16 cellular contexts compared by ENCODE assay signal in the genomic region with DNA sequence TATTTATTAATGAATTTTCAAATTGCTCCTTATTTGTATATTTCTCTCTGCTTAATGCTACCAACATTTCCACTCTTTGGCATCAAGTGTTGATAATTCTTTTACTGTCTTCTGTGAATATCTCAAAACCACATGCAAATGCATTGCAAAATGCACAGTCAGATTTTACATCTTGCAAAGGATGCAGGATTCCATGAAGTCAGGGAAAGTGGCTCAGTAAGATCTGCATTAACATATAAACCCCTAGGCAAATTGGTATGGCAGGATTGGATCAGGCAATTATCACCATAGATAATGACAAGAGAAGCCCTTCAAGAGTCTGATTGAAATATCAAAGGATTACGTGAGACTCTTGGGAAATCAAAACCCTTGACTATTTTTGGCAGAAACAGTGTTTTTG.
A peak's percentile ranks its signal among the peaks of the same experiment; 100 is the strongest.
DNase-seq lines count a peak whose midpoint lies in the region; ATAC-seq and TF ChIP-seq lines count a peak whose summit lies in the region.
"Had no signal": no experiment of that assay in that cellular context is flagged by ENCODE, and none has a peak within 500 bp of the region (broad histone marks: within the 10 kb centered on the region; RNA-seq: fewer than 3 reads in every experiment).

No MANE protein-coding gene starts in this region.

- no peaks in the 10 kb centered on the region for H3K4me1 ChIP-seq in mammary epithelial cell (ENCODE audit: insufficient read depth, low read length)
- H3K4me1 ChIP-seq in mesendoderm (ENCODE audit: control insufficient read depth, low read depth, low read length), result peaks cover 2% of the 10 kb centered on the region
- H3K4me1 ChIP-seq: BLaER1, Caco-2 had no signal

- H2AFZ ChIP-seq in mammary epithelial cell (ENCODE audit: low read depth, low read length), result no peak overlapping the region
- H2AFZ ChIP-seq: GM23248 had no signal

- H3K79me2 ChIP-seq in mammary epithelial cell (ENCODE audit: insufficient read depth, low read length) (no peaks in the 10 kb centered on the region), mesendoderm (ENCODE audit: control insufficient read depth, insufficient read depth, low read length) (no peaks in the 10 kb centered on the region)

- H3K27ac ChIP-seq in mammary epithelial cell (ENCODE audit: insufficient read depth, low read depth, low read length) (no peak overlapping the region), dorsolateral prefrontal cortex (peak overlapping the region in 42 of 59 donors; percentile 1 to 80 (median 42)), mesendoderm (ENCODE audit: low read depth, low read length) (no peak overlapping the region), substantia nigra (ENCODE audit: low read depth, low read length, poor library complexity, severe bottlenecking) (peak overlapping the region; percentile 10)
- H3K27ac ChIP-seq: BLaER1, GM23248 had no signal

- H3K4ac ChIP-seq in mesendoderm (ENCODE audit: low read depth, low read length), result no peak overlapping the region

- DNase-seq in MCF 10A (ENCODE audit: unreplicated experiment), result peak; percentile 8
- no peak for DNase-seq in mammary epithelial cell
- DNase-seq in dorsolateral prefrontal cortex, result no peak
- peak; percentile 82 for DNase-seq in mesendoderm
- DNase-seq in substantia nigra (lab: John Stamatoyannopoulos, UW), result no peak
- no peak for DNase-seq in EL
- DNase-seq in activated CD4-positive, alpha-beta T cell treated with anti-CD3 and anti-CD28 coated beads for 1 hour, result no peak
- DNase-seq: AML-193; Caco-2; CD8-positive, alpha-beta memory T cell; DND-41; GF-D8 had no signal

- no peak overlapping the region for H2BK15ac ChIP-seq in mesendoderm (replicated peaks; ENCODE audit: low read depth)

- no peak overlapping the region for H3K4me2 ChIP-seq in mammary epithelial cell (ENCODE audit: insufficient read depth, low read depth, low read length)
- no peak overlapping the region for H3K4me2 ChIP-seq in mesendoderm (ENCODE audit: low read length)
- H3K4me2 ChIP-seq: BLaER1 had no signal

- H3K4me3 ChIP-seq in mammary epithelial cell (replicated peaks in 1 of 3; ENCODE audit: insufficient read depth in 1 of 3, low read depth in 2 of 3, low read length in 3 of 3) (no peak overlapping the region), dorsolateral prefrontal cortex (no peak overlapping the region), mesendoderm (ENCODE audit: low read length) (no peak overlapping the region)
- H3K4me3 ChIP-seq: BLaER1, GM23248 had no signal

- ATAC-seq in HG03175 (IDR thresholded peaks at IDR 0.05; ENCODE audit: unreplicated experiment), result no peak

- H3K56ac ChIP-seq in mesendoderm (ENCODE audit: low read length), result no peak overlapping the region

- TF ChIP-seq CTCF in MCF 10A (IDR thresholded peaks at IDR 0.05; ENCODE audit: unreplicated experiment), result no peak
- TF ChIP-seq CTCF in mammary epithelial cell (conservative IDR thresholded peaks at IDR 0.05 in 1 of 2, IDR thresholded peaks at IDR 0.05 in 1 of 2; ENCODE audit: extremely low read depth in 1 of 2, insufficient read depth in 1 of 2, low read depth in 1 of 2, low read length in 2 of 2), result no peak
- TF ChIP-seq CTCF in dorsolateral prefrontal cortex (IDR thresholded peaks at IDR 0.05 in 54 of 56, conservative IDR thresholded peaks at IDR 0.05 in 2 of 56; ENCODE audit: low read depth in 1 of 56, partially characterized antibody in 56 of 56), result no peak

- H3K4me3 Mint-ChIP-seq in MCF 10A (ENCODE audit: unreplicated experiment), result no peak overlapping the region
- H3K4me3 Mint-ChIP-seq: CD8-positive, alpha-beta memory T cell; IgD-negative memory B cell had no signal

- H3K27me3 Mint-ChIP-seq in MCF 10A (ENCODE audit: insufficient read depth, unreplicated experiment), result no peaks in the 10 kb centered on the region
- H3K27me3 Mint-ChIP-seq: CD8-positive, alpha-beta memory T cell; IgD-negative memory B cell had no signal

- H3K36me3 ChIP-seq in mammary epithelial cell (ENCODE audit: insufficient read depth, low read length) (no peaks in the 10 kb centered on the region), mesendoderm (ENCODE audit: control insufficient read depth, insufficient read depth, low read length) (no peaks in the 10 kb centered on the region)
- H3K36me3 ChIP-seq: BLaER1 had no signal

- H4K5ac ChIP-seq in mesendoderm (ENCODE audit: low read length), result no peak overlapping the region

- no peak overlapping the region for H2AK5ac ChIP-seq in mesendoderm (ENCODE audit: low read length)

- dilution Hi-C loops in mammary epithelial cell (cut with HindIII; ENCODE audit: low sequenced_read_pairs), result no loop called here

- intact Hi-C loops in MCF 10A (cut with micrococcal nuclease), result no loop called here
- intact Hi-C loops in mammary epithelial cell (cut with micrococcal nuclease), result no loop called here
- intact Hi-C loops in dorsolateral prefrontal cortex (cut with DNase I), result loop anchor here in 1 of 2 donors (5.0 kb wide), 2 partner anchors 70 to 230 kb away; a partner anchor contains a TSS

- no peak overlapping the region for H4K8ac ChIP-seq in mesendoderm (ENCODE audit: low read depth, low read length)

- H3K36me3 Mint-ChIP-seq in MCF 10A (ENCODE audit: insufficient read depth, unreplicated experiment), result no peaks in the 10 kb centered on the region

- no peaks in the 10 kb centered on the region for H3K9me3 Mint-ChIP-seq in MCF 10A (ENCODE audit: unreplicated experiment)
- H3K9me3 Mint-ChIP-seq: CD8-positive, alpha-beta memory T cell; IgD-negative memory B cell had no signal

- H3K4me1 Mint-ChIP-seq in MCF 10A (ENCODE audit: insufficient read depth, unreplicated experiment), result no peaks in the 10 kb centered on the region
- H3K4me1 Mint-ChIP-seq: CD8-positive, alpha-beta memory T cell; IgD-negative memory B cell had no signal

- no peak overlapping the region for H2BK5ac ChIP-seq in mesendoderm (ENCODE audit: low read length)

- in situ Hi-C loops in mammary epithelial cell (cut with MboI; ENCODE audit: low sequenced_read_pairs in 2 of 2), result no loop called here

- no peak overlapping the region for H3K23ac ChIP-seq in mesendoderm (ENCODE audit: low read length)

- CTCF ChIA-PET in MCF 10A (lab: Yijun Ruan, JAX), result no interaction called here
- CTCF ChIA-PET in mammary epithelial cell (lab: Charles Lee; ENCODE audit: low non-redundant PET), result no interaction called here

- no peak overlapping the region for H2BK120ac ChIP-seq in mesendoderm (ENCODE audit: low read depth, low read length)

- POLR2A ChIA-PET in MCF 10A (lab: Yijun Ruan, JAX), result interaction anchor here (0.6 kb wide), 1 partner anchor 353 kb away, joined by 3 read pairs; no protein-coding TSS in a partner anchor

- H3K9ac ChIP-seq in mammary epithelial cell (ENCODE audit: insufficient read depth, low read length) (no peak overlapping the region), mesendoderm (ENCODE audit: low read length) (no peak overlapping the region)
- H3K9ac ChIP-seq: BLaER1, GM23248 had no signal

- H3K9me3 ChIP-seq in mammary epithelial cell (replicated peaks; ENCODE audit: insufficient read depth, low read length), result no peaks in the 10 kb centered on the region
- H3K9me3 ChIP-seq: BLaER1, Caco-2 had no signal

- 100% methylated on average over 1 of the region's 1 CpG for WGBS in mammary epithelial cell (ENCODE audit: low coverage, missing lambda C conversion rate)
- no CpG with 5 or more reads among the region's 1 CpG for WGBS in mesendoderm (ENCODE audit: extremely low coverage, insufficient coverage, low lambda C conversion rate)

- no peak overlapping the region for H3K27ac Mint-ChIP-seq in MCF 10A (ENCODE audit: low read depth, unreplicated experiment)
- H3K27ac Mint-ChIP-seq: CD8-positive, alpha-beta memory T cell; IgD-negative memory B cell had no signal

- H4K20me1 ChIP-seq in mammary epithelial cell (ENCODE audit: insufficient read depth, low read length), result no peaks in the 10 kb centered on the region
- H4K20me1 ChIP-seq: BLaER1 had no signal

- H3K79me1 ChIP-seq in mesendoderm (ENCODE audit: low read length), result no peaks in the 10 kb centered on the region

- BruUV-seq in MCF 10A (replicated peaks; lab: Mats Ljungman, UMichigan) (no TSS peak), mammary epithelial cell (replicated peaks; lab: Mats Ljungman, UMichigan) (no TSS peak)

- H3K18ac ChIP-seq in mesendoderm (ENCODE audit: low read length), result no peak overlapping the region

- H3K27me3 ChIP-seq in mammary epithelial cell (ENCODE audit: insufficient read depth, low read length) (no peaks in the 10 kb centered on the region), dorsolateral prefrontal cortex (no peaks in the 10 kb centered on the region), mesendoderm (ENCODE audit: insufficient read depth, low read length, poor library complexity) (no peaks in the 10 kb centered on the region)
- H3K27me3 ChIP-seq: BLaER1 had no signal

Comparison
In these comparisons a context has a peak if more than half of its experiments do, and no peak if none do; other contexts are left out.
1. DNase-seq: peak in MCF 10A (single experiment) and mesendoderm (single experiment); none in mammary epithelial cell (single experiment), dorsolateral prefrontal cortex (0 of 10), substantia nigra (0 of 49), EL (single experiment) and activated CD4-positive, alpha-beta T cell treated with anti-CD3 and anti-CD28 coated beads for 1 hour (single experiment).
2. H3K27ac ChIP-seq: peak in dorsolateral prefrontal cortex (42 of 59) and substantia nigra (single experiment); none in mammary epithelial cell (single experiment) and mesendoderm (single experiment).